Comparison of ENCODE assay signal across 1 cellular context in the genomic region with DNA sequence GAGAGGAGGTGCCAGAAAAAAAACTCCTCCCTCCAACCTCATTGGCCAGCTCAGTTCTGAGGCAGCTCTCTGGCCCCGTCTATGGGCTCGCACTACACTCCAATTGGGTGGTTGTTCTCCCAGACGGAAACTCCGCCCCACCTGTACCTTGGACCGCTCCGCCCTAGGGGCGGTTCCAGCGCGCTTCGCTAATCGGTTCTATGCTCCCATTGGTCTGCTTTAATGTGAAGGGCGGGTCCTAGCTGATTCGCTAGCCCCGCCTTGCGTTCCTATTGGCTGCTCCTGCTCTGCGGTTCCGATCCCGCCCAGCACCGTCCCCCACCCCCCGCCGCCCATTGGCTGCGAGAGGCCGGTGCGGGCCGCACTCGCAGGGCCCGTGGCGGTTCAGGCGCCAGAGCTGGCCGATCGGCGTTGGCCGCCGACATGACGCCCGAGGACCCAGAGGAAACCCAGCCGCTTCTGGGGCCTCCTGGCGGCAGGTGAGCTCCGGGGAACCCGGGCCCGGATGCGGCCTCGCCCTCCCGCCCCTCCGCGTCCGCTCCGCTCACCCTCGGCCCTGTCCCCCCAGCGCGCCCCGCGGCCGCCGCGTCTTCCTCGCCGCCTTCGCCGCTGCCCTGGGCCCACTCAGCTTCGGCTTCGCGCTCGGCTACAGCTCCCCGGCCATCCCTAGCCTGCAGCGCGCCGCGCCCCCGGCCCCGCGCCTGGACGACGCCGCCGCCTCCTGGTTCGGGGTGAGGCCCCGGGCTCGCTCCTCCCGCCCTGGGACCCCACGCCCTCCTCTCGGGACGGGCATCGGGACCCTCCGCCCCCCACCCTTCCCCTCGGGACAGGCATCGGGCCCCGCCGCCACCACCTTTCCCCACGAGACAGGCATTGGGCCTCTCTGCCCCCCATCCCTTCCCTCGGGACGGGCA.
A peak's percentile ranks its signal among the peaks of the same experiment; 100 is the strongest.
TF ChIP-seq lines count a peak whose summit lies in the region.

A gene with protein sequence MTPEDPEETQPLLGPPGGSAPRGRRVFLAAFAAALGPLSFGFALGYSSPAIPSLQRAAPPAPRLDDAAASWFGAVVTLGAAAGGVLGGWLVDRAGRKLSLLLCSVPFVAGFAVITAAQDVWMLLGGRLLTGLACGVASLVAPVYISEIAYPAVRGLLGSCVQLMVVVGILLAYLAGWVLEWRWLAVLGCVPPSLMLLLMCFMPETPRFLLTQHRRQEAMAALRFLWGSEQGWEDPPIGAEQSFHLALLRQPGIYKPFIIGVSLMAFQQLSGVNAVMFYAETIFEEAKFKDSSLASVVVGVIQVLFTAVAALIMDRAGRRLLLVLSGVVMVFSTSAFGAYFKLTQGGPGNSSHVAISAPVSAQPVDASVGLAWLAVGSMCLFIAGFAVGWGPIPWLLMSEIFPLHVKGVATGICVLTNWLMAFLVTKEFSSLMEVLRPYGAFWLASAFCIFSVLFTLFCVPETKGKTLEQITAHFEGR (plus strand): TSS at position 362 of the 914 bp plus-strand sequence. CDS start 62 bp downstream, at position 424.

TF ChIP-seq in K562, 482 proteins besides CTCF, POLR2A, EP300 and RAD21 (continued from another document and continues in another):
- TF ChIP-seq RBM34 (IDR thresholded peaks at IDR 0.05; ENCODE audit: borderline replicate concordance, insufficient read depth, low read length) (no peak), ZBED1 (IDR thresholded peaks at IDR 0.05) (no peak), PCBP1 (IDR thresholded peaks at IDR 0.05; ENCODE audit: low read depth, low read length, poor library complexity, severe bottlenecking) (no peak), ZBTB1 (CRISPR knock-in tag; IDR thresholded peaks at IDR 0.05; ENCODE audit: borderline replicate concordance, low read depth) (no peak), ZNF174 (CRISPR knock-in tag; IDR thresholded peaks at IDR 0.05) (no peak), ZNF77 (CRISPR knock-in tag; IDR thresholded peaks at IDR 0.05) (no peak), RCOR1 (IDR thresholded peaks at IDR 0.05; ENCODE audit: borderline replicate concordance in 1 of 2, low read depth in 2 of 2, low read length in 2 of 2) (no peak), MIER1 (IDR thresholded peaks at IDR 0.05; ENCODE audit: low read depth) (no peak), TAF9B (IDR thresholded peaks at IDR 0.05; ENCODE audit: partially characterized antibody) (no peak), SRSF3 (IDR thresholded peaks at IDR 0.05; ENCODE audit: insufficient read depth, low read length) (no peak), DMBX1 (CRISPR knock-in tag; IDR thresholded peaks at IDR 0.05; ENCODE audit: borderline replicate concordance) (0 out of 2 replicates have a peak, but pooled peaks have one; percentile 16), KAT8 (IDR thresholded peaks at IDR 0.05; ENCODE audit: low read depth) (no peak), ZNF561 (CRISPR knock-in tag; conservative IDR thresholded peaks at IDR 0.05) (no peak), SNRNP70 (optimal IDR thresholded peaks at IDR 0.05; ENCODE audit: low read depth, low read length) (no peak), SAP30 (IDR thresholded peaks at IDR 0.05; ENCODE audit: borderline replicate concordance, insufficient read depth, low read depth, low read length, poor library complexity, severe bottlenecking) (no peak), RFX5 (IDR thresholded peaks at IDR 0.05; ENCODE audit: low read depth, low read length) (no peak; the same call in 1 of the 2 replicates), ZNF133 (CRISPR knock-in tag; IDR thresholded peaks at IDR 0.05) (no peak), MTF1 (CRISPR knock-in tag; IDR thresholded peaks at IDR 0.05; ENCODE audit: borderline replicate concordance) (no peak), ZSCAN29 (IDR thresholded peaks at IDR 0.05) (no peak), GATAD2A (IDR thresholded peaks at IDR 0.05) (no peak), SREBF1 (IDR thresholded peaks at IDR 0.05; ENCODE audit: borderline replicate concordance, low read depth, low read length) (no peak), SRSF9 (IDR thresholded peaks at IDR 0.05; ENCODE audit: borderline replicate concordance, low read depth, low read length) (no peak), HNRNPL (IDR thresholded peaks at IDR 0.05; ENCODE audit: low read depth, low read length) (no peak; the same call in 1 of the 2 replicates), NFXL1 (CRISPR knock-in tag; IDR thresholded peaks at IDR 0.05) (no peak), OTX1 (CRISPR knock-in tag; IDR thresholded peaks at IDR 0.05) (no peak), MTA3 (IDR thresholded peaks at IDR 0.05; ENCODE audit: borderline replicate concordance) (no peak; the same call in 1 of the 2 replicates), BCOR (IDR thresholded peaks at IDR 0.05) (no peak), HNRNPLL (IDR thresholded peaks at IDR 0.05; ENCODE audit: low read depth, low read length, poor library complexity, severe bottlenecking) (peak; percentile 71)
- TF ChIP-seq, protein P1, sequence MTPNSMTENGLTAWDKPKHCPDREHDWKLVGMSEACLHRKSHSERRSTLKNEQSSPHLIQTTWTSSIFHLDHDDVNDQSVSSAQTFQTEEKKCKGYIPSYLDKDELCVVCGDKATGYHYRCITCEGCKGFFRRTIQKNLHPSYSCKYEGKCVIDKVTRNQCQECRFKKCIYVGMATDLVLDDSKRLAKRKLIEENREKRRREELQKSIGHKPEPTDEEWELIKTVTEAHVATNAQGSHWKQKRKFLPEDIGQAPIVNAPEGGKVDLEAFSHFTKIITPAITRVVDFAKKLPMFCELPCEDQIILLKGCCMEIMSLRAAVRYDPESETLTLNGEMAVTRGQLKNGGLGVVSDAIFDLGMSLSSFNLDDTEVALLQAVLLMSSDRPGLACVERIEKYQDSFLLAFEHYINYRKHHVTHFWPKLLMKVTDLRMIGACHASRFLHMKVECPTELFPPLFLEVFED (CRISPR knock-in tag; conservative IDR thresholded peaks at IDR 0.05): no peak
- TF ChIP-seq, protein P2, sequence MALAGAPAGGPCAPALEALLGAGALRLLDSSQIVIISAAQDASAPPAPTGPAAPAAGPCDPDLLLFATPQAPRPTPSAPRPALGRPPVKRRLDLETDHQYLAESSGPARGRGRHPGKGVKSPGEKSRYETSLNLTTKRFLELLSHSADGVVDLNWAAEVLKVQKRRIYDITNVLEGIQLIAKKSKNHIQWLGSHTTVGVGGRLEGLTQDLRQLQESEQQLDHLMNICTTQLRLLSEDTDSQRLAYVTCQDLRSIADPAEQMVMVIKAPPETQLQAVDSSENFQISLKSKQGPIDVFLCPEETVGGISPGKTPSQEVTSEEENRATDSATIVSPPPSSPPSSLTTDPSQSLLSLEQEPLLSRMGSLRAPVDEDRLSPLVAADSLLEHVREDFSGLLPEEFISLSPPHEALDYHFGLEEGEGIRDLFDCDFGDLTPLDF (CRISPR knock-in tag; IDR thresholded peaks at IDR 0.05): no peak; the same call in 1 of the 2 replicates
- TF ChIP-seq, protein P3, sequence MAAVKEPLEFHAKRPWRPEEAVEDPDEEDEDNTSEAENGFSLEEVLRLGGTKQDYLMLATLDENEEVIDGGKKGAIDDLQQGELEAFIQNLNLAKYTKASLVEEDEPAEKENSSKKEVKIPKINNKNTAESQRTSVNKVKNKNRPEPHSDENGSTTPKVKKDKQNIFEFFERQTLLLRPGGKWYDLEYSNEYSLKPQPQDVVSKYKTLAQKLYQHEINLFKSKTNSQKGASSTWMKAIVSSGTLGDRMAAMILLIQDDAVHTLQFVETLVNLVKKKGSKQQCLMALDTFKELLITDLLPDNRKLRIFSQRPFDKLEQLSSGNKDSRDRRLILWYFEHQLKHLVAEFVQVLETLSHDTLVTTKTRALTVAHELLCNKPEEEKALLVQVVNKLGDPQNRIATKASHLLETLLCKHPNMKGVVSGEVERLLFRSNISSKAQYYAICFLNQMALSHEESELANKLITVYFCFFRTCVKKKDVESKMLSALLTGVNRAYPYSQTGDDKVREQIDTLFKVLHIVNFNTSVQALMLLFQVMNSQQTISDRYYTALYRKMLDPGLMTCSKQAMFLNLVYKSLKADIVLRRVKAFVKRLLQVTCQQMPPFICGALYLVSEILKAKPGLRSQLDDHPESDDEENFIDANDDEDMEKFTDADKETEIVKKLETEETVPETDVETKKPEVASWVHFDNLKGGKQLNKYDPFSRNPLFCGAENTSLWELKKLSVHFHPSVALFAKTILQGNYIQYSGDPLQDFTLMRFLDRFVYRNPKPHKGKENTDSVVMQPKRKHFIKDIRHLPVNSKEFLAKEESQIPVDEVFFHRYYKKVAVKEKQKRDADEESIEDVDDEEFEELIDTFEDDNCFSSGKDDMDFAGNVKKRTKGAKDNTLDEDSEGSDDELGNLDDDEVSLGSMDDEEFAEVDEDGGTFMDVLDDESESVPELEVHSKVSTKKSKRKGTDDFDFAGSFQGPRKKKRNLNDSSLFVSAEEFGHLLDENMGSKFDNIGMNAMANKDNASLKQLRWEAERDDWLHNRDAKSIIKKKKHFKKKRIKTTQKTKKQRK (IDR thresholded peaks at IDR 0.05; ENCODE audit: borderline replicate concordance, low read depth, low read length): peak; percentile 79; the same call in 1 of the 2 replicates
- TF ChIP-seq, protein P4, sequence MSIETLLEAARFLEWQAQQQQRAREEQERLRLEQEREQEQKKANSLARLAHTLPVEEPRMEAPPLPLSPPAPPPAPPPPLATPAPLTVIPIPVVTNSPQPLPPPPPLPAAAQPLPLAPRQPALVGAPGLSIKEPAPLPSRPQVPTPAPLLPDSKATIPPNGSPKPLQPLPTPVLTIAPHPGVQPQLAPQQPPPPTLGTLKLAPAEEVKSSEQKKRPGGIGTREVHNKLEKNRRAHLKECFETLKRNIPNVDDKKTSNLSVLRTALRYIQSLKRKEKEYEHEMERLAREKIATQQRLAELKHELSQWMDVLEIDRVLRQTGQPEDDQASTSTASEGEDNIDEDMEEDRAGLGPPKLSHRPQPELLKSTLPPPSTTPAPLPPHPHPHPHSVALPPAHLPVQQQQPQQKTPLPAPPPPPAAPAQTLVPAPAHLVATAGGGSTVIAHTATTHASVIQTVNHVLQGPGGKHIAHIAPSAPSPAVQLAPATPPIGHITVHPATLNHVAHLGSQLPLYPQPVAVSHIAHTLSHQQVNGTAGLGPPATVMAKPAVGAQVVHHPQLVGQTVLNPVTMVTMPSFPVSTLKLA (conservative IDR thresholded peaks at IDR 0.05): 0 out of 4 replicates have a peak, but pooled peaks of 1 of the 2 experiments have one; percentile 11
- TF ChIP-seq, protein P5, sequence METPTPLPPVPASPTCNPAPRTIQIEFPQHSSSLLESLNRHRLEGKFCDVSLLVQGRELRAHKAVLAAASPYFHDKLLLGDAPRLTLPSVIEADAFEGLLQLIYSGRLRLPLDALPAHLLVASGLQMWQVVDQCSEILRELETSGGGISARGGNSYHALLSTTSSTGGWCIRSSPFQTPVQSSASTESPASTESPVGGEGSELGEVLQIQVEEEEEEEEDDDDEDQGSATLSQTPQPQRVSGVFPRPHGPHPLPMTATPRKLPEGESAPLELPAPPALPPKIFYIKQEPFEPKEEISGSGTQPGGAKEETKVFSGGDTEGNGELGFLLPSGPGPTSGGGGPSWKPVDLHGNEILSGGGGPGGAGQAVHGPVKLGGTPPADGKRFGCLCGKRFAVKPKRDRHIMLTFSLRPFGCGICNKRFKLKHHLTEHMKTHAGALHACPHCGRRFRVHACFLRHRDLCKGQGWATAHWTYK (CRISPR knock-in tag; IDR thresholded peaks at IDR 0.05): no peak
- TF ChIP-seq, protein P6, sequence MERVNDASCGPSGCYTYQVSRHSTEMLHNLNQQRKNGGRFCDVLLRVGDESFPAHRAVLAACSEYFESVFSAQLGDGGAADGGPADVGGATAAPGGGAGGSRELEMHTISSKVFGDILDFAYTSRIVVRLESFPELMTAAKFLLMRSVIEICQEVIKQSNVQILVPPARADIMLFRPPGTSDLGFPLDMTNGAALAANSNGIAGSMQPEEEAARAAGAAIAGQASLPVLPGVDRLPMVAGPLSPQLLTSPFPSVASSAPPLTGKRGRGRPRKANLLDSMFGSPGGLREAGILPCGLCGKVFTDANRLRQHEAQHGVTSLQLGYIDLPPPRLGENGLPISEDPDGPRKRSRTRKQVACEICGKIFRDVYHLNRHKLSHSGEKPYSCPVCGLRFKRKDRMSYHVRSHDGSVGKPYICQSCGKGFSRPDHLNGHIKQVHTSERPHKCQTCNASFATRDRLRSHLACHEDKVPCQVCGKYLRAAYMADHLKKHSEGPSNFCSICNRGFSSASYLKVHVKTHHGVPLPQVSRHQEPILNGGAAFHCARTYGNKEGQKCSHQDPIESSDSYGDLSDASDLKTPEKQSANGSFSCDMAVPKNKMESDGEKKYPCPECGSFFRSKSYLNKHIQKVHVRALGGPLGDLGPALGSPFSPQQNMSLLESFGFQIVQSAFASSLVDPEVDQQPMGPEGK (CRISPR knock-in tag; IDR thresholded peaks at IDR 0.05; ENCODE audit: borderline replicate concordance): no peak
- TF ChIP-seq, protein P7, sequence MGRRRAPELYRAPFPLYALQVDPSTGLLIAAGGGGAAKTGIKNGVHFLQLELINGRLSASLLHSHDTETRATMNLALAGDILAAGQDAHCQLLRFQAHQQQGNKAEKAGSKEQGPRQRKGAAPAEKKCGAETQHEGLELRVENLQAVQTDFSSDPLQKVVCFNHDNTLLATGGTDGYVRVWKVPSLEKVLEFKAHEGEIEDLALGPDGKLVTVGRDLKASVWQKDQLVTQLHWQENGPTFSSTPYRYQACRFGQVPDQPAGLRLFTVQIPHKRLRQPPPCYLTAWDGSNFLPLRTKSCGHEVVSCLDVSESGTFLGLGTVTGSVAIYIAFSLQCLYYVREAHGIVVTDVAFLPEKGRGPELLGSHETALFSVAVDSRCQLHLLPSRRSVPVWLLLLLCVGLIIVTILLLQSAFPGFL (CRISPR knock-in tag; IDR thresholded peaks at IDR 0.05): no peak
- TF ChIP-seq, protein P8, sequence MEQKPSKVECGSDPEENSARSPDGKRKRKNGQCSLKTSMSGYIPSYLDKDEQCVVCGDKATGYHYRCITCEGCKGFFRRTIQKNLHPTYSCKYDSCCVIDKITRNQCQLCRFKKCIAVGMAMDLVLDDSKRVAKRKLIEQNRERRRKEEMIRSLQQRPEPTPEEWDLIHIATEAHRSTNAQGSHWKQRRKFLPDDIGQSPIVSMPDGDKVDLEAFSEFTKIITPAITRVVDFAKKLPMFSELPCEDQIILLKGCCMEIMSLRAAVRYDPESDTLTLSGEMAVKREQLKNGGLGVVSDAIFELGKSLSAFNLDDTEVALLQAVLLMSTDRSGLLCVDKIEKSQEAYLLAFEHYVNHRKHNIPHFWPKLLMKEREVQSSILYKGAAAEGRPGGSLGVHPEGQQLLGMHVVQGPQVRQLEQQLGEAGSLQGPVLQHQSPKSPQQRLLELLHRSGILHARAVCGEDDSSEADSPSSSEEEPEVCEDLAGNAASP (IDR thresholded peaks at IDR 0.05): no peak
- TF ChIP-seq, protein P9, sequence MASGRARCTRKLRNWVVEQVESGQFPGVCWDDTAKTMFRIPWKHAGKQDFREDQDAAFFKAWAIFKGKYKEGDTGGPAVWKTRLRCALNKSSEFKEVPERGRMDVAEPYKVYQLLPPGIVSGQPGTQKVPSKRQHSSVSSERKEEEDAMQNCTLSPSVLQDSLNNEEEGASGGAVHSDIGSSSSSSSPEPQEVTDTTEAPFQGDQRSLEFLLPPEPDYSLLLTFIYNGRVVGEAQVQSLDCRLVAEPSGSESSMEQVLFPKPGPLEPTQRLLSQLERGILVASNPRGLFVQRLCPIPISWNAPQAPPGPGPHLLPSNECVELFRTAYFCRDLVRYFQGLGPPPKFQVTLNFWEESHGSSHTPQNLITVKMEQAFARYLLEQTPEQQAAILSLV (tag; IDR thresholded peaks at IDR 0.05): no peak
- TF ChIP-seq, protein P10, sequence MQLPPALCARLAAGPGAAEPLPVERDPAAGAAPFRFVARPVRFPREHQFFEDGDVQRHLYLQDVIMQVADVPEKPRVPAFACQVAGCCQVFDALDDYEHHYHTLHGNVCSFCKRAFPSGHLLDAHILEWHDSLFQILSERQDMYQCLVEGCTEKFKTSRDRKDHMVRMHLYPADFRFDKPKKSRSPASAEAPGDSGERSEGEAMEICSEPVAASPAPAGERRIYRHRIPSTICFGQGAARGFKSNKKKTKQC (CRISPR knock-in tag; IDR thresholded peaks at IDR 0.05): peak; percentile 80
